ENCODE assay signal across 1 cellular context in the genomic region with DNA sequence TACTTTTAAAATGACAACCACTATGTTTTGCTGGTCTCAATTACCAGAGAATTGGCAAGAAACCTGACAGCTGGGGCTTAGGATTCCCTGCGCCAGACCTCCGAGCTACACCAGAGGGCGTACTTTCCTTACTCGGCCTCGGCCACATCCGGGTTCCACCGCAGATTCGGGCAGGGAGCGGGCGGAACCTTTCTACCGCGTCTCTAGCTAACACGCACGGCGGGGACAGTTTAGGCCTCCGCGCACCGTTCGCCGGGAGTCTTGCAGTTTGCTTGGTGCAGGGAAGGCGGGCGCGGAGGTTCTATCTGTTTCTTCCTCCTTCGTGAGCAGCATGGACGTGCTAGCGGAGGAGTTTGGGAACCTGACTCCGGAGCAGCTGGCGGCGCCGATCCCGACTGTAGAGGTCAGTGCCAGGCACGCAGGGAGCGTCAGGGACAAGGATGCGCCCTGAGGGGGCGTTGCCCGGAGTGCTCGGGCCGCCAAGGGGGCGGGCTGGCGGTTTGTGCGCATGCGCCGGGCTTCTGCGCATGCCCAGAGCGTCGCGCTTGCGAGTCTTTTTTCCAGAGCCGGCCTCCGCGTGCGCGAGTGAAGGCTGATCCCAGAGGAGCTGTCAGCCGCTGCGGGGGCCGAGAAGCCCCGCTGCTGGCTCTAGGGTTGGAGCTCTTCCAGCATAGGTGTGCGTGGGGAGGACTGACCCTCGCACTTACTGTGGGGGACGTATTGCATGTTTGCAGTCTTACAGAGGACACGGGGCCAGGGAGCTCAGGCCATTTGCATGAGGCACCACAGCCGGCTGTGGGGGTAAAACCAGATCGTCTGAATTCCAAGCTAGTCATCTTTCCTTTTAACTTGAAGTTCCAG.
A peak's percentile ranks its signal among the peaks of the same experiment; 100 is the strongest.
TF ChIP-seq lines count a peak whose summit lies in the region.

Gene POLR3B (plus strand): TSS at position 200 of the 861 bp plus-strand sequence. CDS start 132 bp downstream, at position 332.

TF ChIP-seq in K562, 482 proteins besides CTCF, POLR2A, EP300 and RAD21 (continued from another document and continues in another):
- peak; percentile 85; the same call in 1 of the 2 replicates for TF ChIP-seq ZBTB26 (CRISPR knock-in tag; IDR thresholded peaks at IDR 0.05)
- TF ChIP-seq DMBX1 (CRISPR knock-in tag; IDR thresholded peaks at IDR 0.05; ENCODE audit: borderline replicate concordance) = no peak; the same call in 1 of the 2 replicates
- peak in 1 of 2 experiments; percentile 78; a peak in 1 of 4 replicates for TF ChIP-seq NONO (IDR thresholded peaks at IDR 0.05; ENCODE audit: low read depth in 2 of 2, low read length in 1 of 2)
- TF ChIP-seq KDM2B (CRISPR knock-in tag; IDR thresholded peaks at IDR 0.05) = 0 out of 2 replicates have a peak, but pooled peaks have one; percentile 37
- no peak for TF ChIP-seq TSC22D4 (tag; IDR thresholded peaks at IDR 0.05)
- no peak for TF ChIP-seq FUS (optimal IDR thresholded peaks at IDR 0.05; ENCODE audit: low read depth, low read length)
- peak; percentile 71; the same call in 1 of the 2 replicates for TF ChIP-seq CBX5 (IDR thresholded peaks at IDR 0.05; ENCODE audit: borderline replicate concordance, low read depth)
- TF ChIP-seq CLOCK (CRISPR knock-in tag; IDR thresholded peaks at IDR 0.05; ENCODE audit: borderline replicate concordance) = 0 out of 2 replicates have a peak, but pooled peaks have one; percentile 32
- TF ChIP-seq COPS2 (conservative IDR thresholded peaks at IDR 0.05) = no peak
- 0 out of 2 replicates have a peak, but pooled peaks have one; percentile 35 for TF ChIP-seq POLR2AphosphoS2 (IDR thresholded peaks at IDR 0.05; ENCODE audit: low read length)
- no peak for TF ChIP-seq CHD2 (IDR thresholded peaks at IDR 0.05; ENCODE audit: low read depth, low read length)
- TF ChIP-seq SAP30 (IDR thresholded peaks at IDR 0.05; ENCODE audit: borderline replicate concordance, insufficient read depth, low read depth, low read length, poor library complexity, severe bottlenecking) = peak; percentile 58
- TF ChIP-seq ZNF184 (CRISPR knock-in tag; IDR thresholded peaks at IDR 0.05) = no peak
- TF ChIP-seq POLR2H (tag; IDR thresholded peaks at IDR 0.05; ENCODE audit: low read depth) = peak; percentile 88; the same call in 1 of the 2 replicates
- TF ChIP-seq RFX5 (IDR thresholded peaks at IDR 0.05; ENCODE audit: low read depth, low read length) = no peak
- TF ChIP-seq ZNF717 (CRISPR knock-in tag; IDR thresholded peaks at IDR 0.05) = no peak
- TF ChIP-seq MCM7 (IDR thresholded peaks at IDR 0.05) = no peak
- TF ChIP-seq SUPT5H (IDR thresholded peaks at IDR 0.05) = peak; percentile 91
- TF ChIP-seq RAD51 (IDR thresholded peaks at IDR 0.05; ENCODE audit: borderline replicate concordance, low read depth) = no peak
- peak; percentile 80; the same call in 1 of the 2 replicates for TF ChIP-seq ZNF76 (CRISPR knock-in tag; IDR thresholded peaks at IDR 0.05; ENCODE audit: borderline replicate concordance)
- TF ChIP-seq NCOA6 (IDR thresholded peaks at IDR 0.05) = no peak
- TF ChIP-seq ARID1B (IDR thresholded peaks at IDR 0.05) = peak; percentile 45; the same call in 1 of the 2 replicates
- peak; percentile 9; the same call in 1 of the 2 replicates for TF ChIP-seq BRD4 (IDR thresholded peaks at IDR 0.05)
- no peak for TF ChIP-seq HNRNPK (IDR thresholded peaks at IDR 0.05; ENCODE audit: low read depth, low read length, poor library complexity, severe bottlenecking)
- TF ChIP-seq, protein P1, sequence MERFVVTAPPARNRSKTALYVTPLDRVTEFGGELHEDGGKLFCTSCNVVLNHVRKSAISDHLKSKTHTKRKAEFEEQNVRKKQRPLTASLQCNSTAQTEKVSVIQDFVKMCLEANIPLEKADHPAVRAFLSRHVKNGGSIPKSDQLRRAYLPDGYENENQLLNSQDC (CRISPR knock-in tag; IDR thresholded peaks at IDR 0.05) = no peak
- TF ChIP-seq, protein P2, sequence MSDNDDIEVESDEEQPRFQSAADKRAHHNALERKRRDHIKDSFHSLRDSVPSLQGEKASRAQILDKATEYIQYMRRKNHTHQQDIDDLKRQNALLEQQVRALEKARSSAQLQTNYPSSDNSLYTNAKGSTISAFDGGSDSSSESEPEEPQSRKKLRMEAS (CRISPR knock-in tag; IDR thresholded peaks at IDR 0.05) = peak; percentile 82
- peak; percentile 59 for TF ChIP-seq ZNF24 (IDR thresholded peaks at IDR 0.05)
- TF ChIP-seq, protein P3, sequence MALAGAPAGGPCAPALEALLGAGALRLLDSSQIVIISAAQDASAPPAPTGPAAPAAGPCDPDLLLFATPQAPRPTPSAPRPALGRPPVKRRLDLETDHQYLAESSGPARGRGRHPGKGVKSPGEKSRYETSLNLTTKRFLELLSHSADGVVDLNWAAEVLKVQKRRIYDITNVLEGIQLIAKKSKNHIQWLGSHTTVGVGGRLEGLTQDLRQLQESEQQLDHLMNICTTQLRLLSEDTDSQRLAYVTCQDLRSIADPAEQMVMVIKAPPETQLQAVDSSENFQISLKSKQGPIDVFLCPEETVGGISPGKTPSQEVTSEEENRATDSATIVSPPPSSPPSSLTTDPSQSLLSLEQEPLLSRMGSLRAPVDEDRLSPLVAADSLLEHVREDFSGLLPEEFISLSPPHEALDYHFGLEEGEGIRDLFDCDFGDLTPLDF (CRISPR knock-in tag; IDR thresholded peaks at IDR 0.05) = peak; percentile 89
- TF ChIP-seq E2F8 (IDR thresholded peaks at IDR 0.05; ENCODE audit: low read depth, partially characterized antibody) = peak; percentile 76
- no peak for TF ChIP-seq RHOXF2B (CRISPR knock-in tag; conservative IDR thresholded peaks at IDR 0.05)
- no peak for TF ChIP-seq HDGF (IDR thresholded peaks at IDR 0.05)
- TF ChIP-seq TCF7L2 (IDR thresholded peaks at IDR 0.05; ENCODE audit: low read depth, low read length) = no peak
- TF ChIP-seq TRIM28 (IDR thresholded peaks at IDR 0.05) = peak; percentile 82
- TF ChIP-seq NR3C1 (CRISPR knock-in tag; IDR thresholded peaks at IDR 0.05) = no peak
- no peak for TF ChIP-seq CBX8 (IDR thresholded peaks at IDR 0.05; ENCODE audit: borderline replicate concordance, extremely low read depth, low read depth, low read length, poor library complexity, severe bottlenecking)
- peak; percentile 82; the same call in 1 of the 2 replicates for TF ChIP-seq CBX1 (IDR thresholded peaks at IDR 0.05; ENCODE audit: low read depth)
- TF ChIP-seq ZNF766 (CRISPR knock-in tag; conservative IDR thresholded peaks at IDR 0.05) = no peak
- peak; percentile 93 for TF ChIP-seq CXXC5 (CRISPR knock-in tag; IDR thresholded peaks at IDR 0.05)
- TF ChIP-seq IRF2 (CRISPR knock-in tag; IDR thresholded peaks at IDR 0.05) = no peak
- no peak for TF ChIP-seq RBM14 (IDR thresholded peaks at IDR 0.05; ENCODE audit: borderline replicate concordance, insufficient read depth, low read depth, low read length)
- peak; percentile 26 for TF ChIP-seq SETDB1 (IDR thresholded peaks at IDR 0.05; ENCODE audit: low read length)
- TF ChIP-seq ARID2 (IDR thresholded peaks at IDR 0.05) = no peak
- peak in 1 of 2 experiments; percentile 91; a peak in 2 of 4 replicates for TF ChIP-seq HDAC1 (IDR thresholded peaks at IDR 0.05)
- peak; percentile 52 for TF ChIP-seq HMGN3 (IDR thresholded peaks at IDR 0.05; ENCODE audit: borderline replicate concordance, extremely low read depth, insufficient read length, low read depth, low read length)
- TF ChIP-seq ZNF511 (CRISPR knock-in tag; IDR thresholded peaks at IDR 0.05) = peak; percentile 59
- TF ChIP-seq ZBTB33 (CRISPR knock-in tag; IDR thresholded peaks at IDR 0.05) = peak; percentile 62; the same call in 1 of the 2 replicates
- TF ChIP-seq ATF7 (IDR thresholded peaks at IDR 0.05) = peak; percentile 69
